Comparison of ENCODE assay signal across 8 cellular contexts in the genomic region with DNA sequence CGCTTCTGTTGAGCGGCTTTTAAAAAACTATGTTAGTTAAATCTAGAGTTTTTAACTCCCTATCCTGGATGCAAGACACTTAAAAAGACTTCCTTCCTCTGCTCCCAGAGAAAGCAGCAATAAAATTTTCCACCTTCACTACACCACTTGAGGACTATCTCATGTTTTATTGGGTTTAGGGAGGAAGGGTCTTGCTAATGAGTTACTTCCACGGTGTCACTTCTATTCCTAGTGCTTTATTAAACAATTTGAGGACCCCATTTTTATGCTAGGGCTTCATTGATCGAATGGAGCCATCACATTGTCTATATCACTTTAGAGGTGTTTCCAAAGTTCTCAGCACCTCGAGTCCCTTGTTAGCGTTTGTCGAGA. TPM values are rescaled to one million over a fixed set of nuclear protein-coding genes. Genes with fewer than 3 reads are reported as not detected.
DNase-seq lines count a peak whose midpoint lies in the region; ATAC-seq and TF ChIP-seq lines count a peak whose summit lies in the region.

No MANE protein-coding gene starts in this region.

- peak overlapping the region; percentile 97 for H3K27ac Mint-ChIP-seq in memory B cell

- H3K9me3 ChIP-seq in cardiac muscle cell (ENCODE audit: low read depth) (no peaks in the 10 kb centered on the region), body of pancreas (no peaks in the 10 kb centered on the region), upper lobe of left lung (no peaks in the 10 kb centered on the region)

- H3K4me1 ChIP-seq in cardiac muscle cell (ENCODE audit: low read depth) (no peaks in the 10 kb centered on the region), body of pancreas (peaks cover 28% of the 10 kb centered on the region), upper lobe of left lung (peaks cover 21 to 25% (median 22%) of the 10 kb centered on the region in 4 donors)

- H3K27ac ChIP-seq in cardiac muscle cell (peak overlapping the region; percentile 51), body of pancreas (peak overlapping the region; percentile 94 to 98 (median 94)), upper lobe of left lung (peak overlapping the region; percentile 92 to 97 (median 96))

- intact Hi-C loops in left cardiac atrium (cut with DNase I) (no loop called here), body of pancreas (cut with DNase I) (no loop called here)

- no peaks in the 10 kb centered on the region for H3K36me3 Mint-ChIP-seq in memory B cell

- no peak for ATAC-seq in left cardiac atrium
- ATAC-seq in body of pancreas, result no peak
- ATAC-seq in memory B cell (ENCODE audit: low read depth), result no peak
- ATAC-seq in upper lobe of left lung (ENCODE audit: low FRiP score in 2 of 2), result no peak
- ATAC-seq in HG03139 (IDR thresholded peaks at IDR 0.05; ENCODE audit: unreplicated experiment), result no peak
- no peak for ATAC-seq in HG03175 (IDR thresholded peaks at IDR 0.05; ENCODE audit: unreplicated experiment)
- ATAC-seq in HG02840 (IDR thresholded peaks at IDR 0.05; ENCODE audit: low FRiP score, unreplicated experiment), result no peak

- H3K4me1 Mint-ChIP-seq in memory B cell, result peaks cover 24% of the 10 kb centered on the region

- H3K36me3 ChIP-seq in cardiac muscle cell (no peaks in the 10 kb centered on the region), body of pancreas (replicated peaks in 1 of 2; ENCODE audit: insufficient read depth in 1 of 2, low read depth in 2 of 2) (no peaks in the 10 kb centered on the region), upper lobe of left lung (no peaks in the 10 kb centered on the region)

- TF ChIP-seq EP300 in upper lobe of left lung (IDR thresholded peaks at IDR 0.05), result no peak

- no peaks in the 10 kb centered on the region for H3K9me3 Mint-ChIP-seq in memory B cell

- 7 to 14% methylated on average over 7 of the region's 7 CpGs for WGBS in body of pancreas, 2 donors
- WGBS in upper lobe of left lung, 2 donors, result 31 to 34% methylated on average over 7 of the region's 7 CpGs

- H3K4me3 Mint-ChIP-seq in memory B cell, result peak overlapping the region; percentile 86

- DNase-seq in cardiac muscle cell (ENCODE audit: low read depth in 1 of 2, low spot score in 1 of 2) (no peak), left cardiac atrium (no peak), body of pancreas (no peak), memory B cell (ENCODE audit: low spot score in 2 of 2) (no peak), upper lobe of left lung (no peak)

- H3K4me3 ChIP-seq in cardiac muscle cell (peak overlapping the region; percentile 78), body of pancreas (peak overlapping the region; percentile 24 to 48), upper lobe of left lung (peak overlapping the region in 3 of 4 donors; percentile 54 to 94 (median 81))

- H3K27me3 Mint-ChIP-seq in memory B cell, result no peaks in the 10 kb centered on the region

- TF ChIP-seq POLR2A in body of pancreas (IDR thresholded peaks at IDR 0.05), result no peak
- TF ChIP-seq POLR2A in upper lobe of left lung (IDR thresholded peaks at IDR 0.05), result no peak

- H3K27me3 ChIP-seq in cardiac muscle cell, result no peaks in the 10 kb centered on the region
- no peaks in the 10 kb centered on the region for H3K27me3 ChIP-seq in body of pancreas
- no peaks in the 10 kb centered on the region for H3K27me3 ChIP-seq in upper lobe of left lung

- TF ChIP-seq CTCF in cardiac muscle cell (IDR thresholded peaks at IDR 0.05; ENCODE audit: low read depth, low read length) (no peak), body of pancreas (IDR thresholded peaks at IDR 0.05) (no peak), upper lobe of left lung (IDR thresholded peaks at IDR 0.05) (no peak)

RNA-seq across cellular contexts. Expression of a gene that starts 3.7 kb away (rescaled TPM):
- 25.9 and 33.9 TPM in 2 replicates for total RNA-seq in cardiac muscle cell
- 27.3 and 35.2 TPM in 2 replicates for polyA plus RNA-seq in cardiac muscle cell
- 10 to 100 TPM; 12.1 to 16.9 TPM for total RNA-seq in left cardiac atrium
- 10 to 100 TPM; 10.9 to 53.4 TPM for total RNA-seq in body of pancreas
- 10 to 100 TPM; 21.6 to 54.3 (median 37.8) TPM for total RNA-seq in upper lobe of left lung
